1 cellular context compared by ENCODE assay signal in the genomic region with DNA sequence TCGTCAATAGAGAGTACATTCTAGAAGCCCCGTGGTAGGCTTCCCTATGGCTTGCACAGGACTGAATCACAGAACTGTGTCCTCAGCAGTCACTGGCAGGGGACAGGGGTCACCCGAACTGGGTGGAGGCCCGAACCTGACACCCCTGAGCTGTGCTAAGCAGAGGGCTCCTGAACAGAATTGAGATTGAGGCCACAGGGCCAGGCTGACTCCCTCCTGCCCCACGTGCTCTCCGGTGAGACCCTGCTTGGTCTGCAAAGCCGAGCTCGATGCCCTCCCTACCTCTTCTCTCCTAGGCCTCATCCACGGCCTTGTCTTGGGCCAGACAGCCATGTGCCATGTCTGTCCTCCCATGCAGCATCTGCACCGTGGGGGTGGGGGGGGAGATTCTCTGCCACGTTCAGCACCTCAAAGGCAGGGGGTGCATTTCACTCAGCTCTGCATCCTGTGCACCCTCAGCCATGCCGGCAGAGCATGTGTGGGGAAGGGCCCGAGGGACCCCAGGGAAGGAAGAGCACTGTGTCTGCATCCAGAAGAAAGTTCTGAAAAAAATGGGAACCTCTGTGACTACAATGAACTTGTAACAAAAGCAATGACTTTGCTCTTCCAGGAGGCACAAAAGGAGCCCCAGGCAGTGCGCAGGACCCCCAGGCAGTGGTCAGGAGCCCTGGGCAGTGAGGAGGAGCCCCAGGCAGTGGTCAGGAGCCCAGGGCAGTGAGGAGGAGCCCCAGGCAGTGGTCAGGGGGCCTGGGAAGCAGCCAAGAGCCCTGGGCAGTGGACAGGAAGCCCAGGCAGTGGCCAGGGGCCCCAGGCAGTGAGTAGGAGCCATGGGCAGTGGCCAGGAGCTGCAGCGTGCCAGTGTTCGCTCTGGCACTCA.
TF ChIP-seq lines count a peak whose summit lies in the region.

No MANE protein-coding gene starts in this region.

TF ChIP-seq in HepG2, 621 proteins besides CTCF, POLR2A, EP300 and RAD21 (continued from another document):
- TF ChIP-seq, protein P1, sequence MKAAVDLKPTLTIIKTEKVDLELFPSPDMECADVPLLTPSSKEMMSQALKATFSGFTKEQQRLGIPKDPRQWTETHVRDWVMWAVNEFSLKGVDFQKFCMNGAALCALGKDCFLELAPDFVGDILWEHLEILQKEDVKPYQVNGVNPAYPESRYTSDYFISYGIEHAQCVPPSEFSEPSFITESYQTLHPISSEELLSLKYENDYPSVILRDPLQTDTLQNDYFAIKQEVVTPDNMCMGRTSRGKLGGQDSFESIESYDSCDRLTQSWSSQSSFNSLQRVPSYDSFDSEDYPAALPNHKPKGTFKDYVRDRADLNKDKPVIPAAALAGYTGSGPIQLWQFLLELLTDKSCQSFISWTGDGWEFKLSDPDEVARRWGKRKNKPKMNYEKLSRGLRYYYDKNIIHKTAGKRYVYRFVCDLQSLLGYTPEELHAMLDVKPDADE (CRISPR knock-in tag; IDR thresholded peaks at IDR 0.05): no peak
- TF ChIP-seq ZNF101 (CRISPR knock-in tag; IDR thresholded peaks at IDR 0.05; ENCODE audit: borderline replicate concordance, low read depth): no peak
